ENCODE assay signal across 1 cellular context in the genomic region with DNA sequence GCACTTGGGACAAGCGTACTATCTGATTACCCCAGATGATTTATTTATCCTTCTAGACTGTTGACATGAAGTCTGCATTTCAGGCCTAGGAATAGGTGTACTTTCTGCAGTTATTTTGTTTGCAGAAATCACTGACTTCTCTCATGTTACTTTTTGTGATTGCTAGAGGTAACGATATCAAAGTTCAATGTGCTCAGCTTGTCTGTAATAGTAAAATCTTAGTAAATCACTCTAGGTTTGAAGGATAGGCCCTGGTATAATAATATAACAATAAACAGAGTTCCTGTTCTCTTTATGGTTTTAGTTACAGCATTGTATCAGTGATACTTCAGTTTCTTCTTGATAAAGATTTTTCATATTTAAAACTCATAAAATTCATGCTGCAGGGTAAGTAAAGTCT.
TF ChIP-seq lines count a peak whose summit lies in the region.

No MANE protein-coding gene starts in this region.

TF ChIP-seq in IMR-90, 13 proteins besides CTCF, POLR2A, EP300 and RAD21 (continued from another document):
- TF ChIP-seq FOS (IDR thresholded peaks at IDR 0.05; ENCODE audit: low read depth, low read length) (no peak), RFX5 (IDR thresholded peaks at IDR 0.05; ENCODE audit: low read depth, low read length) (no peak), MAFK (IDR thresholded peaks at IDR 0.05; ENCODE audit: low read depth, low read length) (no peak), SMC3 (IDR thresholded peaks at IDR 0.05; ENCODE audit: low read depth, low read length) (no peak), CHD1 (IDR thresholded peaks at IDR 0.05; ENCODE audit: low read depth, low read length) (no peak)
- TF ChIP-seq, protein P1, sequence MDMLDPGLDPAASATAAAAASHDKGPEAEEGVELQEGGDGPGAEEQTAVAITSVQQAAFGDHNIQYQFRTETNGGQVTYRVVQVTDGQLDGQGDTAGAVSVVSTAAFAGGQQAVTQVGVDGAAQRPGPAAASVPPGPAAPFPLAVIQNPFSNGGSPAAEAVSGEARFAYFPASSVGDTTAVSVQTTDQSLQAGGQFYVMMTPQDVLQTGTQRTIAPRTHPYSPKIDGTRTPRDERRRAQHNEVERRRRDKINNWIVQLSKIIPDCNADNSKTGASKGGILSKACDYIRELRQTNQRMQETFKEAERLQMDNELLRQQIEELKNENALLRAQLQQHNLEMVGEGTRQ (IDR thresholded peaks at IDR 0.05; ENCODE audit: low read depth, low read length): no peak
